In the genomic region with DNA sequence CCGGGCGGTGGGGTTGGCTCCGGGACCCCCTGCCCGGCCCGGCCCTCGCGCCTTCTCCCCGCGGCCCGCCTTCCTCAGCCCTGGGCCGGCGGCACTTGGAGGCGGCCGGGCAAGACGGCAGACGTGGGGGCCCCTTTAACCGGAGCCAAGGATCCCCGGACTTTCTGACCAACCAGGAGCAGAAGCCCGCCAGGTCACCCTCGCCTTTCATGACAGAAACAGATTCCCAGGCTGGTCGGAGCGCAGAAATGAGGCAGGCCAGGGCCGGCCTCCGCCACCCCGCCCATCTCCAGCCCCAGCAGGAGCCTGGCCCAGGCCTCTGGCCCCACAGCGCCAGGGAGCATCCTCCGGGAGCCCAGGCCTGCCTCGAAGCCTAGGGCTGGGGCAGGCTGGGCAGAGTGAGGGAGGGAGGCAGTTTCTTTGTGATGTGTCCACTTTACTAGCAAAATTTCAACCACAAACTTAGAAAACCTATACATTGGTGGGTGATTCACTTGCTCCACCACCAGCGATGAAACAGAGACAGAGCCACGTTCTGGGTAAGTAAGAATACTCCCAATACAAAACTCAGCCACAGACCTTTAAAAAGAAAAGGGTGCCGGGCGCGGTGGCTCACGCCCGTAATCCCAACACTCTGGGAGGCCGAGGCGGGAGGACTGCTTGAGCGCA, we compare ENCODE assay signal across 14 cellular contexts. TPM values are rescaled to one million over a fixed set of nuclear protein-coding genes. Genes with fewer than 3 reads are reported as not detected.
DNase-seq lines count a peak whose midpoint lies in the region; ATAC-seq and TF ChIP-seq lines count a peak whose summit lies in the region.
"Had no signal": no experiment of that assay in that cellular context is flagged by ENCODE, and none has a peak within 500 bp of the region (broad histone marks: within the 10 kb centered on the region; RNA-seq: fewer than 3 reads in every experiment).

No MANE protein-coding gene starts in this region.

- H3K4me3 Mint-ChIP-seq in activated T-cell treated with anti-CD3 and anti-CD28 coated beads, Interleukin-2, amount 50 U/mL, for 72 hours: no peak overlapping the region
- no peak overlapping the region for H3K4me3 Mint-ChIP-seq in central memory CD8-positive, alpha-beta T cell
- H3K4me3 Mint-ChIP-seq: T-helper 1 cell treated with Interleukin-12 subunit alpha and Interleukin-12 subunit beta and Interleukin-4 antibody, amounts not matched to agents 30 μg/mL and 1 μg/mL, for 36 hours had no signal

- no peaks in the 10 kb centered on the region for H3K4me1 Mint-ChIP-seq in activated T-cell treated with anti-CD3 and anti-CD28 coated beads, Interleukin-2, amount 50 U/mL, for 72 hours (ENCODE audit: low read depth)
- no peaks in the 10 kb centered on the region for H3K4me1 Mint-ChIP-seq in central memory CD8-positive, alpha-beta T cell

- H3K4me3 ChIP-seq in thoracic aorta (peak overlapping the region; percentile 61), uterus (no peak overlapping the region), tibial artery (peak overlapping the region in 1 of 2 donors; percentile 39), spleen (peak overlapping the region in 1 of 8 donors; percentile 52)
- H3K4me3 ChIP-seq: PC-9 had no signal

- no peak for TF ChIP-seq POLR2A in uterus (IDR thresholded peaks at IDR 0.05)
- no peak for TF ChIP-seq POLR2A in spleen (IDR thresholded peaks at IDR 0.05)

- TF ChIP-seq CTCF in thoracic aorta (IDR thresholded peaks at IDR 0.05) (no peak), uterus (IDR thresholded peaks at IDR 0.05) (no peak), tibial artery (IDR thresholded peaks at IDR 0.05) (no peak), spleen (IDR thresholded peaks at IDR 0.05 in 8 of 11, conservative IDR thresholded peaks at IDR 0.05 in 3 of 11) (no peak)

- no peak overlapping the region for H3K27ac Mint-ChIP-seq in activated T-cell treated with anti-CD3 and anti-CD28 coated beads, Interleukin-2, amount 50 U/mL, for 72 hours
- H3K27ac Mint-ChIP-seq in central memory CD8-positive, alpha-beta T cell (ENCODE audit: low read depth): peak overlapping the region; percentile 62
- H3K27ac Mint-ChIP-seq: T-helper 1 cell treated with Interleukin-12 subunit alpha and Interleukin-12 subunit beta and Interleukin-4 antibody, amounts not matched to agents 30 μg/mL and 1 μg/mL, for 36 hours had no signal

- H3K36me3 ChIP-seq in thoracic aorta: no peaks in the 10 kb centered on the region
- H3K36me3 ChIP-seq in uterus: no peaks in the 10 kb centered on the region
- no peaks in the 10 kb centered on the region for H3K36me3 ChIP-seq in tibial artery
- H3K36me3 ChIP-seq in spleen: no peaks in the 10 kb centered on the region
- H3K36me3 ChIP-seq: tibial nerve had no signal

- peak; percentile 24 to 28 for ATAC-seq in activated T-cell treated with anti-CD3 and anti-CD28 coated beads, Interleukin-2, amount 50 U/mL, for 72 hours (replicated peaks in 1 of 2)
- no peak for ATAC-seq in central memory CD8-positive, alpha-beta T cell (replicated peaks; ENCODE audit: extremely low read depth, poor library complexity, severe bottlenecking)
- ATAC-seq in left colon (peak; percentile 41), thoracic aorta (ENCODE audit: insufficient number of reproducible peaks, low FRiP score, low read depth) (no peak)

- no peaks in the 10 kb centered on the region for H3K27me3 ChIP-seq in thoracic aorta (replicated peaks; ENCODE audit: insufficient read depth)
- H3K27me3 ChIP-seq in uterus: no peaks in the 10 kb centered on the region
- peaks cover 0 to 54% of the 10 kb centered on the region in 2 donors for H3K27me3 ChIP-seq in tibial artery
- H3K27me3 ChIP-seq in spleen (replicated peaks in 1 of 7): peaks cover 0 to 71% (median 23%) of the 10 kb centered on the region in 7 donors

- no peaks in the 10 kb centered on the region for H3K36me3 Mint-ChIP-seq in activated T-cell treated with anti-CD3 and anti-CD28 coated beads, Interleukin-2, amount 50 U/mL, for 72 hours (ENCODE audit: insufficient read depth in 2 of 2)
- H3K36me3 Mint-ChIP-seq in central memory CD8-positive, alpha-beta T cell (ENCODE audit: insufficient read depth): peaks cover 3% of the 10 kb centered on the region

- no peak overlapping the region for H3K27ac ChIP-seq in thoracic aorta
- no peak overlapping the region for H3K27ac ChIP-seq in uterus
- no peak overlapping the region for H3K27ac ChIP-seq in tibial artery
- H3K27ac ChIP-seq in spleen: no peak overlapping the region
- H3K27ac ChIP-seq: PC-9 had no signal

- H3K27me3 Mint-ChIP-seq in activated T-cell treated with anti-CD3 and anti-CD28 coated beads, Interleukin-2, amount 50 U/mL, for 72 hours (ENCODE audit: low read depth): peaks cover 53% of the 10 kb centered on the region
- peaks cover 71% of the 10 kb centered on the region for H3K27me3 Mint-ChIP-seq in central memory CD8-positive, alpha-beta T cell

- intact Hi-C loops in left colon (cut with DNase I, micrococcal nuclease): no loop called here
- intact Hi-C loops in uterus (cut with DNase I; ENCODE audit: low total_unique reads): no loop called here
- intact Hi-C loops in tibial artery (cut with DNase I; ENCODE audit: low total_unique reads): no loop called here
- intact Hi-C loops in spleen (cut with DNase I; ENCODE audit: low total_unique reads): no loop called here

- no peaks in the 10 kb centered on the region for H3K9me3 Mint-ChIP-seq in activated T-cell treated with anti-CD3 and anti-CD28 coated beads, Interleukin-2, amount 50 U/mL, for 72 hours
- H3K9me3 Mint-ChIP-seq in central memory CD8-positive, alpha-beta T cell: no peaks in the 10 kb centered on the region
- H3K9me3 Mint-ChIP-seq: T-helper 1 cell treated with Interleukin-12 subunit alpha and Interleukin-12 subunit beta and Interleukin-4 antibody, amounts not matched to agents 30 μg/mL and 1 μg/mL, for 36 hours had no signal

- no peak for DNase-seq in activated T-cell treated with anti-CD3 and anti-CD28 coated beads, Interleukin-2, amount 50 U/mL, for 72 hours
- no peak for DNase-seq in activated T-cell treated with anti-CD3 and anti-CD28 coated beads, Interleukin-2, amount 50 U/mL, for 1 hour
- DNase-seq in central memory CD8-positive, alpha-beta T cell (ENCODE audit: low spot score in 2 of 2): no peak
- DNase-seq in left colon: peak in 1 of 2 donors; percentile 18
- DNase-seq in thoracic aorta (ENCODE audit: low spot score): no peak
- no peak for DNase-seq in uterus
- DNase-seq in tibial artery: no peak
- DNase-seq in spleen: no peak
- DNase-seq: activated CD4-positive, alpha-beta T cell treated with anti-CD3 and anti-CD28 coated beads, Interleukin-2, amount 50 U/mL, for 4 hours; cerebellar nuclear complex; NCI-H446 treated with DMSO at 0.1 percent for 48 hours; PC-9 had no signal

- no peaks in the 10 kb centered on the region for H3K9me3 ChIP-seq in thoracic aorta
- no peaks in the 10 kb centered on the region for H3K9me3 ChIP-seq in uterus
- H3K9me3 ChIP-seq in tibial artery: no peaks in the 10 kb centered on the region
- H3K9me3 ChIP-seq in spleen: peaks cover 0 to 4% (median 0%) of the 10 kb centered on the region in 8 donors
- H3K9me3 ChIP-seq: tibial nerve had no signal

- 45 to 68% (median 48%) methylated on average over 17 to 38 of the region's 38 CpGs for WGBS in spleen, 5 donors

- peaks cover 0 to 11% of the 10 kb centered on the region in 2 donors for H3K4me1 ChIP-seq in thoracic aorta (ENCODE audit: control insufficient read depth in 1 of 2, low read depth in 2 of 2)
- peaks cover 0 to 4% of the 10 kb centered on the region in 2 donors for H3K4me1 ChIP-seq in uterus
- peaks cover 0 to 12% (median 8%) of the 10 kb centered on the region in 4 donors for H3K4me1 ChIP-seq in tibial artery
- H3K4me1 ChIP-seq in spleen: peaks cover 0 to 24% (median 6%) of the 10 kb centered on the region in 6 donors

RNA-seq across cellular contexts. Expression of a gene that starts 22.5 kb away (rescaled TPM):
- 1 to 10 TPM; 1.5 to 2.6 TPM for total RNA-seq in activated T-cell treated with anti-CD3 and anti-CD28 coated beads, Interleukin-2, amount 50 U/mL, for 72 hours
- total RNA-seq in left colon (10 to 100 TPM in 1 of 2 donors, 1 to 10 TPM in 1; 5.8 to 10.6 TPM), thoracic aorta (10 to 100 TPM; 17.1 to 25.0 TPM), uterus (100 to 1,000 TPM in 1 of 4 donors, 10 to 100 TPM in 3; 42.0 to 213 (median 71.7) TPM), spleen (10 to 100 TPM in 6 of 7 donors, 1 to 10 TPM in 1; 7.8 to 40.4 (median 20.7) TPM)
- 10 to 100 TPM in 2 of 3 donors, 1 to 10 TPM in 1; 5.4 to 14.6 (median 11.7) TPM for polyA plus RNA-seq in spleen

Comparison
In these comparisons a context has a peak if more than half of its experiments do, and no peak if none do; other contexts are left out.
1. ATAC-seq: peak in activated T-cell treated with anti-CD3 and anti-CD28 coated beads, Interleukin-2, amount 50 U/mL, for 72 hours (2 of 2) and left colon (single experiment); none in central memory CD8-positive, alpha-beta T cell (single experiment) and thoracic aorta (single experiment).